9 cellular contexts compared by ENCODE assay signal in the genomic region with DNA sequence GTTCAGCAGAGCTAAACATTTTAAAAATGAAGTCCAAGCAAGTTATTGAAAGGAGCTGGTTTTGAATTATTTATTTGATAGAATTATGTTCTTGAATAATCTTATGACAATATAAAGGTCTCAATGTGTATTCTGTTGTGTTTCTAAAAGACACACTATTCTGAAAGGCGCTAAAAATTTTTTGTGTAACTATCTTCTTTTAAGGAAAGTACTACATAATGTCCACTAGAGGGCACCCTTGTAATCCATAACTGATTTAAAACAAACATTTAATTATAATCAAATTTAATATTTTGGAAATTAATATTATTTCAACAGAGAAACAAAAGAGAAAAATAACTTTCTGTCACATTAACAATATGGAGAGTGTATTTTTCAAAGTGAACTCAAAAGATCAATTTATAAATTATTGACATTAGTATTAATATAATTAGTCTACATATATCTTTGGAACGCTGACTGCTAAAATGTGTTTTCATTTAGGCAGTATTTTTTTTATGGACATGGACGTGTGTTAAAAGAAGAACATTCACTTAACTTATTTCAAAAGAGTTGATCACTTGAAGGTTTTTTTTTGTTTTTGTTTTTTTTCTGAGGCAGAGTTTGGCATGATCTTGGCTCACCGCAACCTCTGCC.
DNase-seq lines count a peak whose midpoint lies in the region; ATAC-seq and TF ChIP-seq lines count a peak whose summit lies in the region.
"Had no signal": no experiment of that assay in that cellular context is flagged by ENCODE, and none has a peak within 500 bp of the region (broad histone marks: within the 10 kb centered on the region; RNA-seq: fewer than 3 reads in every experiment).

No MANE protein-coding gene starts in this region.

- H3K27ac ChIP-seq in lower lobe of right lung, result no peak overlapping the region

- DNase-seq in A172 (ENCODE audit: low spot score) (peak; percentile 9), NCI-H1694 treated with DMSO at 0.1 percent for 48 hours (lab: John Stamatoyannopoulos, UW) (peak; percentile 64), astrocyte of the spinal cord (ENCODE audit: low read depth, low spot score) (peak; percentile 39), lower lobe of right lung (no peak)
- no peak for DNase-seq in stimulated activated CD8-positive, alpha-beta memory T cell treated with anti-CD3 and anti-CD28 coated beads, Interleukin-4, amount 100 ng/mL, for 48 hours
- DNase-seq: activated naive CD8-positive, alpha-beta T cell treated with anti-CD3 and anti-CD28 coated beads, Interleukin-2, amount 10 ng/mL, durations not matched to agents 7 days and 5 days had no signal

- no peak for ATAC-seq in lower lobe of right lung
- ATAC-seq in HG03135 (IDR thresholded peaks at IDR 0.05; ENCODE audit: unreplicated experiment), result no peak
- no peak for ATAC-seq in GM19035 (IDR thresholded peaks at IDR 0.05; ENCODE audit: unreplicated experiment)

- no peaks in the 10 kb centered on the region for H3K4me1 ChIP-seq in lower lobe of right lung

- H3K9me3 ChIP-seq in lower lobe of right lung, result no peaks in the 10 kb centered on the region

- TF ChIP-seq CTCF in GM12872 (IDR thresholded peaks at IDR 0.05; ENCODE audit: insufficient read depth, low read depth, low read length) (peak; percentile 32; the same call in 2 of the 3 replicates), astrocyte of the spinal cord (IDR thresholded peaks at IDR 0.05; ENCODE audit: low read depth, low read length) (peak; percentile 39), lower lobe of right lung (IDR thresholded peaks at IDR 0.05) (peak; percentile 73)

- no peaks in the 10 kb centered on the region for H3K36me3 ChIP-seq in lower lobe of right lung

- H3K4me3 ChIP-seq in astrocyte of the spinal cord (ENCODE audit: low read depth, low read length), result no peak overlapping the region
- H3K4me3 ChIP-seq in lower lobe of right lung, result no peak overlapping the region

- intact Hi-C loops in lower lobe of right lung (cut with DNase I), result loop anchor here (10.0 kb wide), 1 partner anchor 938 kb away; no protein-coding TSS in a partner anchor

- in situ Hi-C loops in astrocyte of the spinal cord (cut with HindIII; ENCODE audit: low sequenced_read_pairs), result no loop called here

- H3K27me3 ChIP-seq in lower lobe of right lung (ENCODE audit: low read depth), result no peaks in the 10 kb centered on the region

Comparison
In these comparisons a context has a peak if more than half of its experiments do, and no peak if none do; other contexts are left out.
1. DNase-seq: peak in A172 (single experiment), NCI-H1694 treated with DMSO at 0.1 percent for 48 hours (single experiment) and astrocyte of the spinal cord (single experiment); none in lower lobe of right lung (single experiment) and stimulated activated CD8-positive, alpha-beta memory T cell treated with anti-CD3 and anti-CD28 coated beads, Interleukin-4, amount 100 ng/mL, for 48 hours (single experiment).
2. Peak in every context shown above with its lines, with median percentiles within 50 percentile points of each other: CTCF ChIP-seq.